26 cellular contexts compared by ENCODE assay signal in genomic region chr2:127820080-127820668, GRCh38. TPM values are rescaled to one million over a fixed set of nuclear protein-coding genes. Genes with fewer than 3 reads are reported as not detected.
DNase-seq lines count a peak whose midpoint lies in the region; ATAC-seq and TF ChIP-seq lines count a peak whose summit lies in the region.
"Had no signal": no experiment of that assay in that cellular context is flagged by ENCODE, and none has a peak within 500 bp of the region (broad histone marks: within the 10 kb centered on the region; RNA-seq: fewer than 3 reads in every experiment).

No MANE protein-coding gene starts in this region.

- no peak overlapping the region for H3K27ac Mint-ChIP-seq in GM23338
- H3K27ac Mint-ChIP-seq: activated B cell treated with CpG ODN at 0.5 μM for 24 hours; activated CD4-positive, alpha-beta memory T cell treated with anti-CD3 and anti-CD28 coated beads, Interleukin-2, amount 10 ng/mL, durations not matched to agents 7 days and 5 days; CD4-positive, alpha-beta T cell; dendritic cell treated with granulocyte-macrophage colony-stimulating factor and Interleukin-4, amounts not matched to agents 40 ng/mL and 50 ng/mL, for 4 days; IgD-negative memory B cell had no signal

- no peak overlapping the region for H2AFZ ChIP-seq in GM23338

- H3K4me2 ChIP-seq in GM23338 = no peak overlapping the region
- H3K4me2 ChIP-seq: smooth muscle cell had no signal

- H3K4me1 ChIP-seq in GM23338 (ENCODE audit: insufficient read depth) = peaks cover 2% of the 10 kb centered on the region; the same call in 1 of the 2 replicates

- H3K9me2 ChIP-seq in GM23338 (ENCODE audit: insufficient read depth) = no peaks in the 10 kb centered on the region

- ATAC-seq in GM23338 (no peak), GM18873 (IDR thresholded peaks at IDR 0.05; ENCODE audit: low FRiP score, unreplicated experiment) (no peak), HG02610 (IDR thresholded peaks at IDR 0.05; ENCODE audit: unreplicated experiment) (no peak)
- ATAC-seq: PC-3 had no signal

- no peaks in the 10 kb centered on the region for H3K79me2 ChIP-seq in GM23338 (replicated peaks; ENCODE audit: insufficient read depth)

- peaks cover 56% of the 10 kb centered on the region for H3K9me3 Mint-ChIP-seq in GM23338

- TF ChIP-seq CTCF in GM23338 (conservative IDR thresholded peaks at IDR 0.05; ENCODE audit: low read depth in 2 of 2) = no peak
- no peak for TF ChIP-seq CTCF in NB4 (IDR thresholded peaks at IDR 0.05; ENCODE audit: low read depth, low read length)

- peaks cover 7% of the 10 kb centered on the region; the same call in 1 of the 2 replicates for H3K36me3 ChIP-seq in GM23338 (ENCODE audit: insufficient read depth)

- H3F3A ChIP-seq in GM23338 (replicated peaks; ENCODE audit: low read depth) = no peaks in the 10 kb centered on the region

- peaks cover 9% of the 10 kb centered on the region for H3K27me3 Mint-ChIP-seq in GM23338 (ENCODE audit: insufficient read depth, low read depth, poor library complexity)

- H4K20me1 ChIP-seq in GM23338 (replicated peaks; ENCODE audit: insufficient read depth) = no peaks in the 10 kb centered on the region

- TF ChIP-seq POLR2A in NB4 (IDR thresholded peaks at IDR 0.05; ENCODE audit: extremely low read depth, insufficient read length) = no peak

- no peak overlapping the region for H3K27ac ChIP-seq in GM23338 (ENCODE audit: low read depth)

- peaks cover 33% of the 10 kb centered on the region for H3K36me3 Mint-ChIP-seq in GM23338 (ENCODE audit: low read depth)

- H3K4me3 ChIP-seq in GM23338 = no peak overlapping the region
- H3K4me3 ChIP-seq in NB4 (ENCODE audit: low read depth, low read length) = no peak overlapping the region
- H3K4me3 ChIP-seq: lung, smooth muscle cell had no signal

- DNase-seq in GM23338 (ENCODE audit: low spot score) (peak; percentile 63), NB4 (ENCODE audit: low read depth) (peak; percentile 40), dermis blood vessel endothelial cell (peak; percentile 25), iris pigment epithelial cell (ENCODE audit: low read depth) (peak; percentile 28), amygdala (lab: John Stamatoyannopoulos, UW) (no peak), mesenteric fat pad (ENCODE audit: low spot score) (no peak)
- DNase-seq: activated B cell treated with CpG ODN at 0.5 μM for 24 hours; activated CD4-positive, alpha-beta memory T cell treated with anti-CD3 and anti-CD28 coated beads, Interleukin-2, amount 10 ng/mL, durations not matched to agents 7 days and 5 days; activated effector memory CD4-positive, alpha-beta T cell treated with anti-CD3 and anti-CD28 coated beads, Interleukin-2, amount 50 U/mL, for 16 hours; CD4-positive, alpha-beta T cell; DMS79; GOT3; hippocampal formation; NCI-H1694; NCI-H748 treated with DMSO at 0.1 percent for 48 hours; nucleus accumbens; PC-3; Right ventricle myocardium superior; stimulated activated naive CD4-positive, alpha-beta T cell; T1000 had no signal

- H3K27me3 ChIP-seq in GM23338 (ENCODE audit: insufficient read depth) = no peaks in the 10 kb centered on the region

- H3K4me3 Mint-ChIP-seq in GM23338 = no peak overlapping the region
- H3K4me3 Mint-ChIP-seq: activated B cell treated with CpG ODN at 0.5 μM for 24 hours; activated CD4-positive, alpha-beta memory T cell treated with anti-CD3 and anti-CD28 coated beads, Interleukin-2, amount 10 ng/mL, durations not matched to agents 7 days and 5 days; CD4-positive, alpha-beta T cell; dendritic cell treated with granulocyte-macrophage colony-stimulating factor and Interleukin-4, amounts not matched to agents 40 ng/mL and 50 ng/mL, for 4 days; IgD-negative memory B cell had no signal

- H3K4me1 Mint-ChIP-seq in GM23338 = peaks cover 4% of the 10 kb centered on the region; the same call in 2 of the 3 replicates
- H3K4me1 Mint-ChIP-seq: activated B cell treated with CpG ODN at 0.5 μM for 24 hours; activated CD4-positive, alpha-beta memory T cell treated with anti-CD3 and anti-CD28 coated beads, Interleukin-2, amount 10 ng/mL, durations not matched to agents 7 days and 5 days; IgD-negative memory B cell had no signal

TF ChIP-seq in GM23338, 12 proteins besides CTCF, POLR2A, EP300 and RAD21:
- TF ChIP-seq POLR2AphosphoS5 (IDR thresholded peaks at IDR 0.05; ENCODE audit: low read depth) (no peak), ETS1 (IDR thresholded peaks at IDR 0.05) (no peak), ZNF114 (CRISPR knock-in tag; IDR thresholded peaks at IDR 0.05) (peak; percentile 25; the same call in 1 of the 2 replicates)
TF ChIP-seq in GM23338: peak in this region for 1.

RNA-seq across cellular contexts. Expression of gene WDR33, which starts 9.2 kb away (rescaled TPM):
- 48.1 and 54.7 TPM in 2 replicates for total RNA-seq in GM23338 (2014; rRNA removed; shearing (Covaris generic))
- 32.1 and 37.2 TPM in 2 replicates for polyA plus RNA-seq in GM23338 (2016; fragmentation: Nextera tagmentation; extraction: Ambion mirVana)
- total RNA-seq in dermis blood vessel endothelial cell = 30.8 and 54.9 TPM in 2 replicates
- 53.7 TPM for total RNA-seq in mesenteric fat pad

RNA-seq across cellular contexts. Expression of gene POLR2D, which starts 37.8 kb away (rescaled TPM):
- total RNA-seq in GM23338 (2014; rRNA removed; shearing (Covaris generic)) = 49.2 and 59.7 TPM in 2 replicates
- 23.3 and 25.4 TPM in 2 replicates for polyA plus RNA-seq in GM23338 (2016; fragmentation: Nextera tagmentation; extraction: Ambion mirVana)
- total RNA-seq in dermis blood vessel endothelial cell (25.0 and 35.6 TPM in 2 replicates), mesenteric fat pad (26.4 TPM)

Comparison
In these comparisons a context has a peak if more than half of its experiments do, and no peak if none do; other contexts are left out.
1. DNase-seq: peak in GM23338 (single experiment), NB4 (single experiment), dermis blood vessel endothelial cell (single experiment) and iris pigment epithelial cell (single experiment); none in amygdala (0 of 56) and mesenteric fat pad (single experiment).